Comparison of ENCODE assay signal across 8 cellular contexts in the genomic region with DNA sequence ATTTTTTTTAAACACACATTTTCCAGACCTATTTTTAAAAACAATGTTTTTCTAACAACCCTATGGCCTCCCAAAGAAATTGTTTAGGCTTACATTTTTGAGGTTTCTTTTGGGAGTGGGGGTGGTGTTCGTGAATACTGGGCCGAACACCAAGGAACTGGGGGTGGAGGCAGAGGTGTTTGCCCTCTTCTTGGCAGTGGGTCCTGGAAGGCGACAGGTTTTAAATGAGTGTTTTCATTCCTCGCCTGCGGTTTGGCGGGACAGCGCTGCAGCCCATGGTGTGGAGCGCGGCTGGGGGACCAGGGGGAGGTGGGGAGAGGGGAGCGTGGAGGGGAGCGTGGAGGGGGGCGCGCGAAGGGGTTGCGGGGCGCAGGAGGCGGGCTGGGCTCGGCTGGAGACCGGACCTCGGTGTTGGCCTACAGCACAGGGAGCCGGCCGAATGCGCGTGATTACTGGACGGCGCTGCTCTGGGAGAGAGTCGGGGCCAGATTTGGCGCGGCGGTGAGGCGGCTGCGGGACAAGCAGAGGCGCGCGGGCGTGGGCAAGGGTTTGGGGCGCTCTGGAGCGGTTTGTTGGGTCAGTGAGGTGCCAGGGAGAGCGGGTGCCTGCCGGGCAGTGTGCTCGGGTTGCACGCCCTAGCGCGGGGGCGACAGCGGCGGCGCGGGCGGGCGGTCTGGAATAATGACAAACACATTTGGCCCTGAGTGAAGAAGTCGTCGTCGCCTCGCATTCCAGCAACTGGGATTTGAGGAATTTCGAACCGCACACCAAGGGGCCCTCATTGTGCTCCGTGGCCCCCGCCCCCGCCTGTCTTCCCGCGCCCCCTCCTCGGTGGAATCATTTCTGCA. TPM values are rescaled to one million over a fixed set of nuclear protein-coding genes. Genes with fewer than 3 reads are reported as not detected.
DNase-seq lines count a peak whose midpoint lies in the region; ATAC-seq and TF ChIP-seq lines count a peak whose summit lies in the region.

No MANE protein-coding gene starts in this region.

- peak overlapping the region; percentile 17; the same call in 1 of the 2 replicates for H3K4me2 ChIP-seq in IMR-90 (ENCODE audit: low read depth, low read length)

- H2BK120ac ChIP-seq in IMR-90 (ENCODE audit: low read depth, low read length) = peak overlapping the region; percentile 82

- H4K20me1 ChIP-seq in IMR-90 (ENCODE audit: insufficient read depth, low read length) = peaks cover 37% of the 10 kb centered on the region

- H4K8ac ChIP-seq in IMR-90 (ENCODE audit: low read depth in 2 of 2, low read length in 2 of 2) = peak overlapping the region; percentile 77 to 82; a peak in 3 of 4 replicates

- peaks cover 51% of the 10 kb centered on the region for H3K4me1 Mint-ChIP-seq in neural crest cell

- no peak overlapping the region for H3K27ac Mint-ChIP-seq in neural crest cell (ENCODE audit: unreplicated experiment)

- TF ChIP-seq CTCF in IMR-90 (conservative IDR thresholded peaks at IDR 0.05; ENCODE audit: low read depth, low read length) (no peak), fibroblast of mammary gland (conservative IDR thresholded peaks at IDR 0.05; ENCODE audit: control insufficient read depth, insufficient read depth, low read depth, low read length) (no peak), neural crest cell (conservative IDR thresholded peaks at IDR 0.05) (no peak), omental fat pad (IDR thresholded peaks at IDR 0.05) (no peak)

- DNase-seq in AG20443 (ENCODE audit: low spot score) (peak; percentile 40), IMR-90 (peak; percentile 69), fibroblast of mammary gland (ENCODE audit: low read depth) (peak; percentile 30), neural crest cell (ENCODE audit: low read depth, low spot score) (no peak), NCI-H526 treated with DMSO at 0.1 percent for 48 hours (lab: John Stamatoyannopoulos, UW) (no peak), omental fat pad (ENCODE audit: low spot score) (no peak), superior temporal gyrus (ENCODE audit: extremely low spot score) (no peak), G401 (ENCODE audit: low spot score) (no peak)

- ATAC-seq in IMR-90 (ENCODE audit: low read depth) (no peak), omental fat pad (ENCODE audit: low FRiP score) (no peak)

- no peak overlapping the region for H2BK15ac ChIP-seq in IMR-90 (ENCODE audit: low read depth, low read length)

- H3K18ac ChIP-seq in IMR-90 (ENCODE audit: low read depth, low read length) = peak overlapping the region; percentile 92; the same call in 1 of the 2 replicates

- peaks cover 15% of the 10 kb centered on the region for H3K4me1 ChIP-seq in IMR-90 (ENCODE audit: control insufficient read depth, insufficient read depth, low read length)

- intact Hi-C loops in IMR-90 (cut with micrococcal nuclease) = loop anchor here (1.0 to 10.0 kb wide), 10 partner anchors 299 to 1575 kb away; a partner anchor contains a TSS

- 0% methylated on average over 32 of the region's 63 CpGs; no CpG with 5 or more reads in 1 of the 2 experiments for WGBS in IMR-90 (ENCODE audit: extremely low coverage in 2 of 2, insufficient read length in 1 of 2), 2 experiments

- H3K36me3 ChIP-seq in IMR-90 (ENCODE audit: control insufficient read depth, insufficient read depth, low read length) = peaks cover 28% of the 10 kb centered on the region; the same call in 1 of the 2 replicates

- no TSS peak for BruUV-seq in IMR-90 (replicated peaks; lab: Mats Ljungman, UMichigan)

- H3K23ac ChIP-seq in IMR-90 (ENCODE audit: low read depth, low read length) = peak overlapping the region; percentile 90

- peak overlapping the region; percentile 89 for H3K56ac ChIP-seq in IMR-90 (ENCODE audit: extremely low read depth, insufficient read depth, low read length)

- in situ Hi-C loops in IMR-90 (cut with MboI; ENCODE audit: low sequenced_read_pairs) = loop anchor here (5.0 to 25.0 kb wide), 7 partner anchors 323 to 1855 kb away; a partner anchor contains a TSS
- in situ Hi-C loops in G401 (cut with HindIII; ENCODE audit: low sequenced_read_pairs) = no loop called here

- peak overlapping the region; percentile 93 for H2BK5ac ChIP-seq in IMR-90 (ENCODE audit: low read depth, low read length, poor library complexity, severe bottlenecking)

- peak overlapping the region; percentile 59 for H2AK9ac ChIP-seq in IMR-90 (replicated peaks; ENCODE audit: low read depth, low read length, poor library complexity)

- H3K9me1 ChIP-seq in IMR-90 (ENCODE audit: insufficient read depth, low read length) = no peaks in the 10 kb centered on the region

- no peak overlapping the region for H2BK20ac ChIP-seq in IMR-90 (ENCODE audit: low read depth, low read length)

- H4K91ac ChIP-seq in IMR-90 (ENCODE audit: insufficient read depth, low read depth, low read length) = peak overlapping the region; percentile 96

- peaks cover 100% of the 10 kb centered on the region for H3K27me3 Mint-ChIP-seq in neural crest cell (ENCODE audit: low read depth)

- H2AFZ ChIP-seq in IMR-90 (replicated peaks; ENCODE audit: low read length, poor library complexity) = peak overlapping the region; percentile 88

- POLR2A ChIA-PET in IMR-90 (lab: Charles Lee; ENCODE audit: unreplicated experiment) = interaction anchor here (0.5 to 0.7 kb wide), 5 partner anchors 38 to 1218 kb away, joined by 3 to 6 read pairs (median 4); no protein-coding TSS in a partner anchor

- peak overlapping the region; percentile 98 for H3K9ac ChIP-seq in IMR-90 (ENCODE audit: low read depth, low read length)

- peak overlapping the region; percentile 89 for H3K4me3 ChIP-seq in IMR-90 (ENCODE audit: insufficient read depth, low read depth, low read length)
- H3K4me3 ChIP-seq in fibroblast of mammary gland (ENCODE audit: control insufficient read depth, low read depth, low read length) = peak overlapping the region; percentile 95

- H4K5ac ChIP-seq in IMR-90 (ENCODE audit: low read depth, low read length) = peak overlapping the region; percentile 22

- CTCF ChIA-PET in IMR-90 (lab: Yijun Ruan, JAX) = interaction anchor here (0.6 to 1.0 kb wide), 4 partner anchors 218 to 772 kb away, joined by 3 to 5 read pairs (median 4); no protein-coding TSS in a partner anchor

- peak overlapping the region; percentile 88 for H3K4me3 Mint-ChIP-seq in neural crest cell

- H3K27me3 ChIP-seq in IMR-90 (ENCODE audit: control insufficient read depth, insufficient read depth, low read length) = no peaks in the 10 kb centered on the region

- no peak for TF ChIP-seq POLR2A in IMR-90 (IDR thresholded peaks at IDR 0.05; ENCODE audit: low read depth, low read length)

- H3K79me1 ChIP-seq in IMR-90 (ENCODE audit: low read depth in 1 of 2, low read length in 2 of 2) = peaks cover 0 to 21% of the 10 kb centered on the region in 2 experiments; a peak in 1 of 4 replicates

- H3K9me3 Mint-ChIP-seq in neural crest cell = no peaks in the 10 kb centered on the region

- H2AK5ac ChIP-seq in IMR-90 (ENCODE audit: low read depth, low read length) = peak overlapping the region; percentile 56; the same call in 1 of the 2 replicates

- H3K4ac ChIP-seq in IMR-90 (ENCODE audit: low read depth, low read length) = peak overlapping the region; percentile 98

- dilution Hi-C loops in IMR-90 (cut with HindIII; ENCODE audit: low sequenced_read_pairs, unreplicated experiment) = no loop called here

- H3K9me3 ChIP-seq in IMR-90 (ENCODE audit: control insufficient read depth, insufficient read depth, low read length) = no peaks in the 10 kb centered on the region

- peak overlapping the region; percentile 98 for H3K27ac ChIP-seq in IMR-90 (ENCODE audit: insufficient read depth, low read length)

- peak overlapping the region; percentile 97 for H3K14ac ChIP-seq in IMR-90 (replicated peaks; ENCODE audit: low read depth, low read length)

- H3K36me3 Mint-ChIP-seq in neural crest cell (ENCODE audit: low read depth) = no peaks in the 10 kb centered on the region

- TF ChIP-seq RAD21 in IMR-90 (IDR thresholded peaks at IDR 0.05; ENCODE audit: low read length) = no peak

TF ChIP-seq in IMR-90, 13 proteins besides CTCF, POLR2A, EP300 and RAD21:
- TF ChIP-seq MAZ (IDR thresholded peaks at IDR 0.05; ENCODE audit: borderline replicate concordance, low read depth, low read length) (peak; percentile 27; the same call in 1 of the 2 replicates), RCOR1 (IDR thresholded peaks at IDR 0.05; ENCODE audit: insufficient replicate concordance, low read length) (no peak), FOS (IDR thresholded peaks at IDR 0.05; ENCODE audit: low read depth, low read length) (no peak), MXI1 (IDR thresholded peaks at IDR 0.05; ENCODE audit: borderline replicate concordance, low read depth, low read length) (peak; percentile 21; the same call in 1 of the 2 replicates)
- TF ChIP-seq, protein P1, sequence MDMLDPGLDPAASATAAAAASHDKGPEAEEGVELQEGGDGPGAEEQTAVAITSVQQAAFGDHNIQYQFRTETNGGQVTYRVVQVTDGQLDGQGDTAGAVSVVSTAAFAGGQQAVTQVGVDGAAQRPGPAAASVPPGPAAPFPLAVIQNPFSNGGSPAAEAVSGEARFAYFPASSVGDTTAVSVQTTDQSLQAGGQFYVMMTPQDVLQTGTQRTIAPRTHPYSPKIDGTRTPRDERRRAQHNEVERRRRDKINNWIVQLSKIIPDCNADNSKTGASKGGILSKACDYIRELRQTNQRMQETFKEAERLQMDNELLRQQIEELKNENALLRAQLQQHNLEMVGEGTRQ (IDR thresholded peaks at IDR 0.05; ENCODE audit: low read depth, low read length) = no peak
TF ChIP-seq in IMR-90: peak in this region for 2.

RNA-seq across cellular contexts. Expression of a gene that starts 0.8 kb away (rescaled TPM):
- total RNA-seq in IMR-90 (2012; rRNA removed) = 157 and 168 TPM in 2 replicates
- 50.0 and 60.8 TPM in 2 replicates for polyA plus RNA-seq in IMR-90 (2012; rRNA removed)
- 17.1 and 26.5 TPM in 2 replicates for polyA plus RNA-seq in IMR-90 (2012; cell fraction: cytosol; rRNA removed)
- polyA plus RNA-seq in IMR-90 (2012; cell fraction: nucleus; rRNA removed; ENCODE audit: low replicate concordance) = 16.4 and 107 TPM in 2 replicates
- 1.9 and 2.1 TPM in 2 replicates for total RNA-seq in neural crest cell
- 100 to 1,000 TPM; 135 to 272 (median 163) TPM for total RNA-seq in omental fat pad
- total RNA-seq in G401 (2014; rRNA removed; shearing (Covaris generic)) = 3.4 and 5.0 TPM in 2 replicates

Comparison
In these comparisons a context has a peak if more than half of its experiments do, and no peak if none do; other contexts are left out.
1. DNase-seq: peak in AG20443 (single experiment), IMR-90 (single experiment) and fibroblast of mammary gland (single experiment); none in neural crest cell (single experiment), NCI-H526 treated with DMSO at 0.1 percent for 48 hours (single experiment), omental fat pad (single experiment), superior temporal gyrus (single experiment) and G401 (single experiment).
2. RNA of a gene that starts 0.8 kb away (total RNA-seq): 157 to 168 TPM in IMR-90 and 135 to 272 TPM in omental fat pad; 3.4 to 5.0 TPM in G401 and 1.9 to 2.1 TPM in neural crest cell; every median in the first group is over 10 times any median in the second.